ENCODE assay signal across 18 cellular contexts in genomic region chr3:182936239-182936946, GRCh38. TPM values are rescaled to one million over a fixed set of nuclear protein-coding genes. Genes with fewer than 3 reads are reported as not detected.
DNase-seq lines count a peak whose midpoint lies in the region; ATAC-seq and TF ChIP-seq lines count a peak whose summit lies in the region.
"Had no signal": no experiment of that assay in that cellular context is flagged by ENCODE, and none has a peak within 500 bp of the region (broad histone marks: within the 10 kb centered on the region; RNA-seq: fewer than 3 reads in every experiment).

No MANE protein-coding gene starts in this region.

- peaks cover 47% of the 10 kb centered on the region for H3K4me1 Mint-ChIP-seq in activated T-cell treated with anti-CD3 and anti-CD28 coated beads, Interleukin-2, amount 50 U/mL, for 24 hours (ENCODE audit: low read depth)
- peaks cover 33% of the 10 kb centered on the region for H3K4me1 Mint-ChIP-seq in activated T-cell treated with anti-CD3 and anti-CD28 coated beads, Interleukin-2, amount 50 U/mL, for 4 hours (ENCODE audit: low read depth)
- peaks cover 17% of the 10 kb centered on the region for H3K4me1 Mint-ChIP-seq in nephron
- peaks cover 23% of the 10 kb centered on the region for H3K4me1 Mint-ChIP-seq in activated CD8-positive, alpha-beta memory T cell treated with anti-CD3 and anti-CD28 coated beads, Interleukin-2, amount 10 ng/mL, durations not matched to agents 7 days and 5 days

- intact Hi-C loops in PC-3 (cut with micrococcal nuclease) = no loop called here

- BruUV-seq in PC-3 (replicated peaks; lab: Mats Ljungman, UMichigan) = no TSS peak

- CTCF ChIA-PET in HEK293 (lab: Yijun Ruan, JAX) = interaction anchor here (1.0 kb wide), 1 partner anchor 252 kb away, joined by 3 read pairs; no protein-coding TSS in a partner anchor
- CTCF ChIA-PET in PC-3 (lab: Charles Lee) = no interaction called here
- CTCF ChIA-PET in activated CD8-positive, alpha-beta memory T cell treated with anti-CD3 and anti-CD28 coated beads, Interleukin-2, amount 10 ng/mL, durations not matched to agents 7 days and 5 days (lab: Charles Lee) = interaction anchor here (0.8 to 1.1 kb wide), 2 partner anchors 10 to 26 kb away, joined by 3 to 4 read pairs; no protein-coding TSS in a partner anchor

- H3F3A ChIP-seq in PC-3 (ENCODE audit: low read length, unreplicated experiment) = no peaks in the 10 kb centered on the region

- H2AFZ ChIP-seq in PC-3 (ENCODE audit: low read length) = no peak overlapping the region

- H3K4me3 ChIP-seq in HEK293 (ENCODE audit: low read depth, low read length) (no peak overlapping the region), PC-3 (ENCODE audit: low read length) (no peak overlapping the region)

- no peak for DNase-seq in activated T-cell treated with anti-CD3 and anti-CD28 coated beads, Interleukin-2, amount 50 U/mL, for 24 hours
- DNase-seq in activated T-cell treated with anti-CD3 and anti-CD28 coated beads, Interleukin-2, amount 50 U/mL, for 4 hours = no peak
- DNase-seq in PC-3 (no peak), activated gamma-delta T cell treated with Interleukin-2 at 50 U/mL for 16 hours (no peak)
- no peak for DNase-seq in activated CD8-positive, alpha-beta memory T cell treated with anti-CD3 and anti-CD28 coated beads, Interleukin-2, amount 10 ng/mL, durations not matched to agents 7 days and 5 days
- DNase-seq: Calu3; CD4-positive, alpha-beta memory T cell; DMS53; H7; NCI-H1417; NCI-H1930; NCI-H2171 treated with DMSO at 0.1 percent for 48 hours; NCI-H446 treated with DMSO at 0.1 percent for 48 hours; NK-92 treated with Interleukin-12 subunit alpha and Interleukin-12 subunit beta, amount 100 ng/mL, for 24 hours had no signal

- POLR2A ChIA-PET in HEK293 (lab: Yijun Ruan, JAX) (no interaction called here), PC-3 (lab: Charles Lee; ENCODE audit: unreplicated experiment) (interaction anchor here (0.5 kb wide), 1 partner anchor 65 kb away, joined by 5 read pairs; no protein-coding TSS in a partner anchor)

- peaks cover 8% of the 10 kb centered on the region for H3K9me3 Mint-ChIP-seq in activated T-cell treated with anti-CD3 and anti-CD28 coated beads, Interleukin-2, amount 50 U/mL, for 24 hours
- H3K9me3 Mint-ChIP-seq in activated T-cell treated with anti-CD3 and anti-CD28 coated beads, Interleukin-2, amount 50 U/mL, for 4 hours = peaks cover 10% of the 10 kb centered on the region
- peaks cover 12% of the 10 kb centered on the region for H3K9me3 Mint-ChIP-seq in nephron
- H3K9me3 Mint-ChIP-seq in activated CD8-positive, alpha-beta memory T cell treated with anti-CD3 and anti-CD28 coated beads, Interleukin-2, amount 10 ng/mL, durations not matched to agents 7 days and 5 days (ENCODE audit: low read depth) = peaks cover 3% of the 10 kb centered on the region

- no peak for ATAC-seq in activated T-cell treated with anti-CD3 and anti-CD28 coated beads, Interleukin-2, amount 50 U/mL, for 4 hours
- no peak for ATAC-seq in PC-3
- no peak for ATAC-seq in activated CD8-positive, alpha-beta memory T cell treated with anti-CD3 and anti-CD28 coated beads, Interleukin-2, amount 10 ng/mL, durations not matched to agents 7 days and 5 days

- peaks cover 25% of the 10 kb centered on the region for H3K36me3 Mint-ChIP-seq in activated T-cell treated with anti-CD3 and anti-CD28 coated beads, Interleukin-2, amount 50 U/mL, for 24 hours (ENCODE audit: low read depth)
- peaks cover 7% of the 10 kb centered on the region for H3K36me3 Mint-ChIP-seq in activated T-cell treated with anti-CD3 and anti-CD28 coated beads, Interleukin-2, amount 50 U/mL, for 4 hours (ENCODE audit: insufficient read depth)
- H3K36me3 Mint-ChIP-seq in nephron (ENCODE audit: low read depth) = peaks cover 17% of the 10 kb centered on the region
- peaks cover 25% of the 10 kb centered on the region for H3K36me3 Mint-ChIP-seq in activated CD8-positive, alpha-beta memory T cell treated with anti-CD3 and anti-CD28 coated beads, Interleukin-2, amount 10 ng/mL, durations not matched to agents 7 days and 5 days

- no peaks in the 10 kb centered on the region for H3K27me3 ChIP-seq in PC-3 (ENCODE audit: low read length)

- no peak overlapping the region for H3K9ac ChIP-seq in PC-3 (ENCODE audit: low read length)

- TF ChIP-seq CTCF in HEK293 (tag by site-specific recombination; IDR thresholded peaks at IDR 0.05) = no peak
- no peak for TF ChIP-seq CTCF in VCaP (conservative IDR thresholded peaks at IDR 0.05)
- no peak for TF ChIP-seq CTCF in nephron (IDR thresholded peaks at IDR 0.05; ENCODE audit: unreplicated experiment in 3 of 3)
- TF ChIP-seq CTCF in PC-3 (conservative IDR thresholded peaks at IDR 0.05; ENCODE audit: low read depth, low read length) = no peak

- no peak overlapping the region for H3K4me3 Mint-ChIP-seq in activated T-cell treated with anti-CD3 and anti-CD28 coated beads, Interleukin-2, amount 50 U/mL, for 24 hours
- no peak overlapping the region for H3K4me3 Mint-ChIP-seq in activated T-cell treated with anti-CD3 and anti-CD28 coated beads, Interleukin-2, amount 50 U/mL, for 4 hours
- H3K4me3 Mint-ChIP-seq in nephron = no peak overlapping the region
- H3K4me3 Mint-ChIP-seq in activated CD8-positive, alpha-beta memory T cell treated with anti-CD3 and anti-CD28 coated beads, Interleukin-2, amount 10 ng/mL, durations not matched to agents 7 days and 5 days = no peak overlapping the region
- H3K4me3 Mint-ChIP-seq: IgD-negative memory B cell had no signal

- no peaks in the 10 kb centered on the region for H3K79me2 ChIP-seq in PC-3 (ENCODE audit: low read length)

- H3K36me3 ChIP-seq in HEK293 (ENCODE audit: control insufficient read depth in 2 of 2, insufficient read depth in 1 of 2, low read length in 2 of 2) (no peaks in the 10 kb centered on the region), PC-3 (ENCODE audit: low read depth, low read length) (peaks cover 3% of the 10 kb centered on the region; the same call in 1 of the 2 replicates)

- no peaks in the 10 kb centered on the region for H3K9me3 ChIP-seq in HEK293 (ENCODE audit: control insufficient read depth, insufficient read depth, low read depth, low read length)
- no peaks in the 10 kb centered on the region for H3K9me3 ChIP-seq in PC-3 (ENCODE audit: low read length)

- H3K27ac ChIP-seq in HEK293 (ENCODE audit: extremely low read depth, low read depth, low read length) = no peak overlapping the region
- H3K27ac ChIP-seq in VCaP = peak overlapping the region; percentile 46
- no peak overlapping the region for H3K27ac ChIP-seq in PC-3 (ENCODE audit: low read length)

- H3K4me1 ChIP-seq in HEK293 (ENCODE audit: control insufficient read depth, insufficient read depth, low read length) (no peaks in the 10 kb centered on the region), PC-3 (ENCODE audit: insufficient read depth, low read length) (no peaks in the 10 kb centered on the region)

- H3K27ac Mint-ChIP-seq in activated T-cell treated with anti-CD3 and anti-CD28 coated beads, Interleukin-2, amount 50 U/mL, for 24 hours = peak overlapping the region; percentile 50
- H3K27ac Mint-ChIP-seq in nephron = peak overlapping the region; percentile 87 to 90 (median 88)
- H3K27ac Mint-ChIP-seq in activated CD8-positive, alpha-beta memory T cell treated with anti-CD3 and anti-CD28 coated beads, Interleukin-2, amount 10 ng/mL, durations not matched to agents 7 days and 5 days = no peak overlapping the region
- H3K27ac Mint-ChIP-seq: IgD-negative memory B cell had no signal

- no peaks in the 10 kb centered on the region for H4K20me1 ChIP-seq in PC-3 (ENCODE audit: low read length)

- no peak overlapping the region for H3K4me2 ChIP-seq in PC-3 (ENCODE audit: low read length)

- no peaks in the 10 kb centered on the region for H3K9me2 ChIP-seq in PC-3 (replicated peaks; ENCODE audit: low read length)

- H3K27me3 Mint-ChIP-seq in activated T-cell treated with anti-CD3 and anti-CD28 coated beads, Interleukin-2, amount 50 U/mL, for 24 hours = no peaks in the 10 kb centered on the region
- H3K27me3 Mint-ChIP-seq in activated T-cell treated with anti-CD3 and anti-CD28 coated beads, Interleukin-2, amount 50 U/mL, for 4 hours (ENCODE audit: low read depth) = no peaks in the 10 kb centered on the region
- H3K27me3 Mint-ChIP-seq in nephron (ENCODE audit: low read depth) = no peaks in the 10 kb centered on the region
- H3K27me3 Mint-ChIP-seq in activated CD8-positive, alpha-beta memory T cell treated with anti-CD3 and anti-CD28 coated beads, Interleukin-2, amount 10 ng/mL, durations not matched to agents 7 days and 5 days = no peaks in the 10 kb centered on the region
- H3K27me3 Mint-ChIP-seq: CD4-positive, alpha-beta memory T cell; IgD-negative memory B cell had no signal

TF ChIP-seq in HEK293, 187 proteins besides CTCF, POLR2A, EP300 and RAD21:
- TF ChIP-seq SETDB1 (IDR thresholded peaks at IDR 0.05; ENCODE audit: insufficient read length, low read length) (no peak), ZNF549 (tag by site-specific recombination; IDR thresholded peaks at IDR 0.05) (peak; percentile 82; the same call in 1 of the 2 replicates), ZNF600 (tag by site-specific recombination; IDR thresholded peaks at IDR 0.05) (no peak)

RNA-seq across cellular contexts. Expression of gene DCUN1D1, which starts 43.9 kb away (rescaled TPM):
- 10 to 100 TPM; 43.1 to 49.8 (median 45.8) TPM for total RNA-seq in activated T-cell treated with anti-CD3 and anti-CD28 coated beads, Interleukin-2, amount 50 U/mL, for 4 hours
- 19.5 and 39.7 TPM in 2 replicates for total RNA-seq in PC-3 (2014; rRNA removed)
- 10 to 100 TPM; 54.6 to 65.0 TPM for total RNA-seq in activated CD8-positive, alpha-beta memory T cell treated with anti-CD3 and anti-CD28 coated beads, Interleukin-2, amount 10 ng/mL, durations not matched to agents 7 days and 5 days
